1 cellular context compared by ENCODE assay signal in the genomic region with DNA sequence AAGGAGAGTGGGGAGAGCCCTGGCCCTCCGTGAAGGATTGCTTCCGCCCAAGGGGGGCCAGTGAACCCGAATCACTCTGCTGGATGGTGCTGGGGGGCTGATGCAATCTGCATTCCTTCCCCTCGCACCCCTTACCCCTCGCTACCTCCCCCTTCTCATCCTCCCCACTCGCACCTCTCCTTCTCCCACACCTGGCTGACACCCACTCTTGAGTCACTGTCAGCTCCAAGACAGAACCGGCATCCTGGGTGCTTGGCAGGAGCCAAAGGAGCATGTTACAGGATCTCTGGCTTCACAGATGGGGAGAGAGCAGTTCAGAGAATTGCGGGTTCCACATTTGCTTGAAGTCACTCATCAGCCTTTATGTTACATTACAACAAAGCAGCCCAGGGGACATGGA.
TF ChIP-seq lines count a peak whose summit lies in the region.

No MANE protein-coding gene starts in this region.

TF ChIP-seq in IMR-90, 13 proteins besides CTCF, POLR2A, EP300 and RAD21:
- TF ChIP-seq CHD1 (IDR thresholded peaks at IDR 0.05; ENCODE audit: low read depth, low read length): no peak
